In genomic region chr1:44515416-44515815, GRCh38 we compare ENCODE assay signal across 30 cellular contexts.
DNase-seq lines count a peak whose midpoint lies in the region; ATAC-seq and TF ChIP-seq lines count a peak whose summit lies in the region.
"Had no signal": no experiment of that assay in that cellular context is flagged by ENCODE, and none has a peak within 500 bp of the region (broad histone marks: within the 10 kb centered on the region; RNA-seq: fewer than 3 reads in every experiment).

No MANE protein-coding gene starts in this region.

- H3K27me3 Mint-ChIP-seq in stimulated activated memory B cell treated with anti-CD40 and anti-IgM and Interleukin-4, amounts not matched to agents 10 μg/mL and 1 μg/mL and 100 μg/mL, for 72 hours, result peaks cover 28% of the 10 kb centered on the region

- no peak overlapping the region for H3K4me3 Mint-ChIP-seq in stimulated activated memory B cell treated with anti-CD40 and anti-IgM and Interleukin-4, amounts not matched to agents 10 μg/mL and 1 μg/mL and 100 μg/mL, for 72 hours
- H3K4me3 Mint-ChIP-seq: activated CD4-positive, alpha-beta memory T cell treated with anti-CD3 and anti-CD28 coated beads, Interleukin-2, amount 10 ng/mL, durations not matched to agents 7 days and 5 days; memory B cell; WTC11 had no signal

- no peak overlapping the region for H3K27ac ChIP-seq in osteoblast (ENCODE audit: low read depth, low read length)
- H3K27ac ChIP-seq: adrenal gland, gastroesophageal sphincter, spleen, tibial nerve had no signal

- H3K36me3 Mint-ChIP-seq in stimulated activated memory B cell treated with anti-CD40 and anti-IgM and Interleukin-4, amounts not matched to agents 10 μg/mL and 1 μg/mL and 100 μg/mL, for 72 hours, result no peaks in the 10 kb centered on the region
- H3K36me3 Mint-ChIP-seq: naive B cell had no signal

- H3K9me3 Mint-ChIP-seq in stimulated activated memory B cell treated with anti-CD40 and anti-IgM and Interleukin-4, amounts not matched to agents 10 μg/mL and 1 μg/mL and 100 μg/mL, for 72 hours, result no peaks in the 10 kb centered on the region
- H3K9me3 Mint-ChIP-seq: activated CD4-positive, alpha-beta memory T cell treated with anti-CD3 and anti-CD28 coated beads, Interleukin-2, amount 10 ng/mL, durations not matched to agents 7 days and 5 days; memory B cell; naive B cell; WTC11 had no signal

- H3K36me3 ChIP-seq in osteoblast (ENCODE audit: insufficient read depth, low read length), result no peaks in the 10 kb centered on the region
- H3K36me3 ChIP-seq: adrenal gland, gastroesophageal sphincter, spleen, tibial nerve had no signal

- in situ Hi-C loops in astrocyte of the spinal cord (cut with HindIII; ENCODE audit: low sequenced_read_pairs), result no loop called here

- no peaks in the 10 kb centered on the region for H3K4me1 ChIP-seq in osteoblast (ENCODE audit: insufficient read depth, low read length)
- H3K4me1 ChIP-seq: adrenal gland, gastroesophageal sphincter had no signal

- TF ChIP-seq CTCF in astrocyte of the spinal cord (IDR thresholded peaks at IDR 0.05; ENCODE audit: low read depth, low read length) (no peak), osteoblast (IDR thresholded peaks at IDR 0.05; ENCODE audit: extremely low read depth, low read depth, low read length) (no peak)

- DNase-seq in DMS53 (lab: John Stamatoyannopoulos, UW), result peak; percentile 62
- peak; percentile 11 for DNase-seq in M059J (ENCODE audit: low read depth)
- peak; percentile 22 for DNase-seq in astrocyte of the spinal cord (ENCODE audit: low read depth, low spot score)
- peak; percentile 86 for DNase-seq in osteoblast (ENCODE audit: insufficient read length, low spot score, missing footprints)
- DNase-seq in effector CD8-positive, alpha-beta T cell (lab: John Stamatoyannopoulos, UW), result no peak
- DNase-seq: activated CD4-positive, alpha-beta memory T cell treated with anti-CD3 and anti-CD28 coated beads, Interleukin-2, amount 10 ng/mL, durations not matched to agents 7 days and 5 days; activated T-cell treated with anti-CD3 and anti-CD28 coated beads for 4 hours; adrenal gland; C1 segment of cervical spinal cord; Calu3; central memory CD4-positive, alpha-beta T cell; hypothalamus; naive B cell; NCI-H1694; NCI-H526 treated with DMSO at 0.1 percent for 48 hours; occipital lobe; Right ventricle myocardium superior; spleen; stimulated activated CD4-positive, alpha-beta T cell treated with anti-CD3 and anti-CD28 coated beads, Interleukin-4, amount 100 ng/mL, for 1 hour; stimulated activated naive CD4-positive, alpha-beta T cell treated with Interleukin-2 at 50 U/mL for 16 hours; T1000 had no signal

- H3K4me1 Mint-ChIP-seq in stimulated activated memory B cell treated with anti-CD40 and anti-IgM and Interleukin-4, amounts not matched to agents 10 μg/mL and 1 μg/mL and 100 μg/mL, for 72 hours, result peaks cover 33% of the 10 kb centered on the region

- H4K20me1 ChIP-seq in osteoblast (ENCODE audit: insufficient read depth, low read length), result no peaks in the 10 kb centered on the region

- peaks cover 67% of the 10 kb centered on the region for H3K27me3 ChIP-seq in osteoblast (ENCODE audit: insufficient read depth, low read length)

- H3K27ac Mint-ChIP-seq in stimulated activated memory B cell treated with anti-CD40 and anti-IgM and Interleukin-4, amounts not matched to agents 10 μg/mL and 1 μg/mL and 100 μg/mL, for 72 hours, result no peak overlapping the region
- H3K27ac Mint-ChIP-seq: activated CD4-positive, alpha-beta memory T cell treated with anti-CD3 and anti-CD28 coated beads, Interleukin-2, amount 10 ng/mL, durations not matched to agents 7 days and 5 days; memory B cell; naive B cell; WTC11 had no signal

- no peaks in the 10 kb centered on the region for H3K9me3 ChIP-seq in osteoblast (ENCODE audit: low read depth, low read length)
- H3K9me3 ChIP-seq: adrenal gland, gastroesophageal sphincter, HAP-1, spleen, tibial nerve had no signal

- no peak for ATAC-seq in stimulated activated memory B cell treated with anti-CD40 and anti-IgM and Interleukin-4, amounts not matched to agents 10 μg/mL and 1 μg/mL and 100 μg/mL, for 72 hours
- ATAC-seq in GM18498 (IDR thresholded peaks at IDR 0.05; ENCODE audit: unreplicated experiment) (no peak), HG02840 (IDR thresholded peaks at IDR 0.05; ENCODE audit: low FRiP score, unreplicated experiment) (no peak)
- ATAC-seq: gastroesophageal sphincter, K562, WTC11 had no signal

- H2AFZ ChIP-seq in osteoblast (ENCODE audit: low read length), result no peak overlapping the region

- H3K4me3 ChIP-seq in astrocyte of the spinal cord (ENCODE audit: low read depth, low read length) (no peak overlapping the region), osteoblast (ENCODE audit: insufficient read depth, low read length) (no peak overlapping the region)
- H3K4me3 ChIP-seq: adrenal gland, gastroesophageal sphincter, HAP-1, K562, spleen, tibial nerve had no signal

- H3K79me2 ChIP-seq in osteoblast (ENCODE audit: insufficient read depth, low read length), result no peaks in the 10 kb centered on the region

- no peak overlapping the region for H3K4me2 ChIP-seq in osteoblast (ENCODE audit: insufficient read depth, low read length)
